23 cellular contexts compared by ENCODE assay signal in genomic region chr19:14033946-14034345, GRCh38. TPM values are rescaled to one million over a fixed set of nuclear protein-coding genes. Genes with fewer than 3 reads are reported as not detected.
A peak's percentile ranks its signal among the peaks of the same experiment; 100 is the strongest.
DNase-seq lines count a peak whose midpoint lies in the region; ATAC-seq and TF ChIP-seq lines count a peak whose summit lies in the region.
"Had no signal": no experiment of that assay in that cellular context is flagged by ENCODE, and none has a peak within 500 bp of the region (broad histone marks: within the 10 kb centered on the region; RNA-seq: fewer than 3 reads in every experiment).

No MANE protein-coding gene starts in this region.

- ATAC-seq in stimulated activated naive CD8-positive, alpha-beta T cell treated with anti-CD3 and anti-CD28 coated beads, Interleukin-15, Interleukin-2, amounts not matched to agents 100 U/mL and 50 U/mL, for 24 hours: no peak
- ATAC-seq in WTC11: no peak
- no peak for ATAC-seq in effector memory CD8-positive, alpha-beta T cell (replicated peaks)
- ATAC-seq: Right ventricle myocardium inferior had no signal

- no peaks in the 10 kb centered on the region for H3K27me3 ChIP-seq in PC-9 (ENCODE audit: insufficient read depth, low read depth)
- H3K27me3 ChIP-seq: testis had no signal

- no peaks in the 10 kb centered on the region for H3K36me3 ChIP-seq in PC-9 (ENCODE audit: low read depth)
- H3K36me3 ChIP-seq: prostate gland had no signal

- peaks cover 22% of the 10 kb centered on the region for H3K4me1 Mint-ChIP-seq in stimulated activated naive CD8-positive, alpha-beta T cell treated with anti-CD3 and anti-CD28 coated beads, Interleukin-15, Interleukin-2, amounts not matched to agents 100 ng/mL and 50 ng/mL, for 24 hours (ENCODE audit: low read depth)
- H3K4me1 Mint-ChIP-seq in WTC11: peaks cover 5% of the 10 kb centered on the region
- H3K4me1 Mint-ChIP-seq in effector memory CD8-positive, alpha-beta T cell (ENCODE audit: low read depth in 2 of 2): peaks cover 30 to 35% of the 10 kb centered on the region in 2 donors

- H3K9me2 ChIP-seq in PC-9 (ENCODE audit: insufficient read depth): no peaks in the 10 kb centered on the region

- peaks cover 14% of the 10 kb centered on the region; the same call in 1 of the 2 replicates for H3F3A ChIP-seq in PC-9 (ENCODE audit: insufficient read depth, low read depth)

- in situ Hi-C loops in GM13977 (cut with MboI; ENCODE audit: low pct_unique_long_range_greater_than_20kb, low sequenced_read_pairs, unreplicated experiment): no loop called here

- H3K4me3 ChIP-seq in PC-9: no peak overlapping the region
- H3K4me3 ChIP-seq: hepatocyte, prostate gland, skin epidermis, testis had no signal

- no peak overlapping the region for H3K4me2 ChIP-seq in PC-9
- H3K4me2 ChIP-seq: hepatocyte had no signal

- no peaks in the 10 kb centered on the region for H3K79me2 ChIP-seq in PC-9 (ENCODE audit: low read depth)
- H3K79me2 ChIP-seq: hepatocyte had no signal

- peak overlapping the region; percentile 31 for H3K27ac Mint-ChIP-seq in stimulated activated naive CD8-positive, alpha-beta T cell treated with anti-CD3 and anti-CD28 coated beads, Interleukin-15, Interleukin-2, amounts not matched to agents 100 ng/mL and 50 ng/mL, for 24 hours
- peak overlapping the region; percentile 34; the same call in 1 of the 2 replicates for H3K27ac Mint-ChIP-seq in WTC11
- peak overlapping the region; percentile 65 to 75 for H3K27ac Mint-ChIP-seq in effector memory CD8-positive, alpha-beta T cell
- H3K27ac Mint-ChIP-seq: HFFc6 had no signal

- no peaks in the 10 kb centered on the region for H3K9me3 ChIP-seq in PC-9 (ENCODE audit: insufficient read depth, low read depth)
- H3K9me3 ChIP-seq: prostate gland, testis had no signal

- CTCF ChIA-PET in WTC11 (lab: Charles Lee): interaction anchor here (1.0 to 3.9 kb wide), 4 partner anchors 11 to 154 kb away, joined by 3 to 42 read pairs (median 4); no protein-coding TSS in a partner anchor
- CTCF ChIA-PET in PC-9 (lab: Charles Lee): interaction anchor here (0.5 to 0.6 kb wide), 2 partner anchors 46 to 186 kb away, joined by 4 to 6 read pairs; no protein-coding TSS in a partner anchor

- DNase-seq in stimulated activated naive CD8-positive, alpha-beta T cell treated with anti-CD3 and anti-CD28 coated beads, Interleukin-15, Interleukin-2, amounts not matched to agents 100 U/mL and 50 U/mL, for 24 hours: no peak
- no peak for DNase-seq in WTC11 (ENCODE audit: low spot score)
- DNase-seq in effector memory CD8-positive, alpha-beta T cell: no peak
- DNase-seq in PC-9: no peak
- DNase-seq in NCI-H2227 treated with DMSO at 0.1 percent for 48 hours (lab: John Stamatoyannopoulos, UW): no peak
- DNase-seq in GM13977 (ENCODE audit: low spot score): no peak
- DNase-seq: activated CD4-positive, CD25-positive, alpha-beta regulatory T cell; AML-193; amygdala; HFFc6; Karpas-422; NCI-H1092; NCI-H2081 treated with DMSO at 0.1 percent for 48 hours; NCI-H510A treated with DMSO at 0.1 percent for 48 hours; stimulated activated CD4-positive, alpha-beta T cell treated with anti-CD3 and anti-CD28 coated beads, Interleukin-4, amount 100 ng/mL, for 24 hours; testis had no signal

- POLR2A ChIA-PET in WTC11 (lab: Charles Lee) (no interaction called here), PC-9 (lab: Charles Lee; ENCODE audit: unreplicated experiment) (no interaction called here)

- no peak overlapping the region for H2AFZ ChIP-seq in PC-9
- H2AFZ ChIP-seq: hepatocyte had no signal

- intact Hi-C loops in PC-9 (cut with micrococcal nuclease; ENCODE audit: unreplicated experiment): loop anchor here (5.0 kb wide), 1 partner anchor 38 kb away; the partner anchor contains the start of gene MISP3

- H3K4me1 ChIP-seq in PC-9 (replicated peaks; ENCODE audit: insufficient read depth): no peaks in the 10 kb centered on the region; the same call in 1 of the 2 replicates
- H3K4me1 ChIP-seq: prostate gland had no signal

- no peaks in the 10 kb centered on the region for H4K20me1 ChIP-seq in PC-9 (ENCODE audit: insufficient read depth)

- H3K4me3 Mint-ChIP-seq in stimulated activated naive CD8-positive, alpha-beta T cell treated with anti-CD3 and anti-CD28 coated beads, Interleukin-15, Interleukin-2, amounts not matched to agents 100 ng/mL and 50 ng/mL, for 24 hours: peak overlapping the region; percentile 27
- H3K4me3 Mint-ChIP-seq in WTC11: no peak overlapping the region
- peak overlapping the region; percentile 45 to 48 for H3K4me3 Mint-ChIP-seq in effector memory CD8-positive, alpha-beta T cell
- H3K4me3 Mint-ChIP-seq: HFFc6 had no signal

- BruUV-seq in PC-9 (replicated peaks; lab: Mats Ljungman, UMichigan): no TSS peak

- no peaks in the 10 kb centered on the region for H3K9me3 Mint-ChIP-seq in stimulated activated naive CD8-positive, alpha-beta T cell treated with anti-CD3 and anti-CD28 coated beads, Interleukin-15, Interleukin-2, amounts not matched to agents 100 ng/mL and 50 ng/mL, for 24 hours
- no peaks in the 10 kb centered on the region for H3K9me3 Mint-ChIP-seq in WTC11
- no peaks in the 10 kb centered on the region for H3K9me3 Mint-ChIP-seq in effector memory CD8-positive, alpha-beta T cell
- H3K9me3 Mint-ChIP-seq: HFFc6 had no signal

- TF ChIP-seq CTCF in WTC11 (IDR thresholded peaks at IDR 0.05) (no peak), PC-9 (conservative IDR thresholded peaks at IDR 0.05) (no peak), GM13977 (IDR thresholded peaks at IDR 0.05; ENCODE audit: extremely low read depth, insufficient read depth, missing control alignments) (no peak)

- peaks cover 25% of the 10 kb centered on the region for H3K36me3 Mint-ChIP-seq in stimulated activated naive CD8-positive, alpha-beta T cell treated with anti-CD3 and anti-CD28 coated beads, Interleukin-15, Interleukin-2, amounts not matched to agents 100 ng/mL and 50 ng/mL, for 24 hours (ENCODE audit: low read depth)
- H3K36me3 Mint-ChIP-seq in WTC11: no peaks in the 10 kb centered on the region
- H3K36me3 Mint-ChIP-seq in effector memory CD8-positive, alpha-beta T cell (ENCODE audit: insufficient read depth): peaks cover 72% of the 10 kb centered on the region

- H3K27ac ChIP-seq in PC-9: no peak overlapping the region
- H3K27ac ChIP-seq: hepatocyte, prostate gland, skin epidermis, testis had no signal

- no peaks in the 10 kb centered on the region for H3K27me3 Mint-ChIP-seq in stimulated activated naive CD8-positive, alpha-beta T cell treated with anti-CD3 and anti-CD28 coated beads, Interleukin-15, Interleukin-2, amounts not matched to agents 100 ng/mL and 50 ng/mL, for 24 hours
- peaks cover 15% of the 10 kb centered on the region for H3K27me3 Mint-ChIP-seq in WTC11 (ENCODE audit: low read depth)
- H3K27me3 Mint-ChIP-seq in effector memory CD8-positive, alpha-beta T cell: no peaks in the 10 kb centered on the region

TF ChIP-seq in WTC11, 78 proteins besides CTCF, POLR2A, EP300 and RAD21 (continues in another document):
- TF ChIP-seq IRF2 (CRISPR knock-in tag; IDR thresholded peaks at IDR 0.05; ENCODE audit: borderline replicate concordance, low read depth) (no peak), PRDM15 (CRISPR knock-in tag; IDR thresholded peaks at IDR 0.05) (no peak), SOX15 (CRISPR knock-in tag; IDR thresholded peaks at IDR 0.05) (no peak), ZNF263 (CRISPR knock-in tag; IDR thresholded peaks at IDR 0.05; ENCODE audit: low read depth) (no peak), TP53 (CRISPR knock-in tag; IDR thresholded peaks at IDR 0.05) (no peak), TEAD4 (CRISPR knock-in tag; IDR thresholded peaks at IDR 0.05) (no peak), SMAD4 (CRISPR knock-in tag; IDR thresholded peaks at IDR 0.05) (no peak), USF1 (CRISPR knock-in tag; IDR thresholded peaks at IDR 0.05) (no peak), PRRX2 (CRISPR knock-in tag; IDR thresholded peaks at IDR 0.05) (no peak), KAT7 (CRISPR knock-in tag; IDR thresholded peaks at IDR 0.05; ENCODE audit: borderline replicate concordance) (no peak), ZNF317 (CRISPR knock-in tag; IDR thresholded peaks at IDR 0.05; ENCODE audit: borderline replicate concordance, low read depth) (no peak)

RNA-seq across cellular contexts. Expression of gene IL27RA, which starts 2.4 kb away (rescaled TPM):
- 11.8 to 12.2 TPM (median 12.0 TPM) in 3 replicates for total RNA-seq in WTC11 (2021)
- total RNA-seq in PC-9 (2021): 7.8 and 11.9 TPM in 2 replicates

RNA-seq across cellular contexts. Expression of gene RLN3, which starts 6.0 kb away (rescaled TPM):
- not detected in 3 replicates for total RNA-seq in WTC11 (2021)
- not detected in 2 replicates for total RNA-seq in PC-9 (2021)
- total RNA-seq: chondrocyte; hepatocyte; HFFc6; prostate gland; Right ventricle myocardium inferior; T-helper 1 cell treated with Interleukin-12 subunit alpha and Interleukin-12 subunit beta and Interleukin-4 antibody, amounts not matched to agents 30 ng/mL and 1 ng/mL, for 36 hours; testis had no signal

RNA-seq across cellular contexts. Expression of gene RFX1, which starts 27.8 kb away (rescaled TPM):
- total RNA-seq in WTC11 (2021) (20.4 to 23.2 TPM (median 21.4 TPM) in 3 replicates), PC-9 (2021) (20.6 and 25.5 TPM in 2 replicates)

RNA-seq across cellular contexts. Expression of gene PALM3, which starts 27.9 kb away (rescaled TPM):
- total RNA-seq in WTC11 (2021) (25.9 to 31.1 TPM (median 28.6 TPM) in 3 replicates), PC-9 (2021) (25.0 and 28.8 TPM in 2 replicates)
- total RNA-seq: T-helper 1 cell treated with Interleukin-12 subunit alpha and Interleukin-12 subunit beta and Interleukin-4 antibody, amounts not matched to agents 30 ng/mL and 1 ng/mL, for 36 hours had no signal

RNA-seq across cellular contexts. Expression of gene MISP3, which starts 38.6 kb away (rescaled TPM):
- total RNA-seq in WTC11 (2021) (2.4 to 3.4 TPM (median 3.2 TPM) in 3 replicates), PC-9 (2021) (6.7 and 10.5 TPM in 2 replicates)
